ENCODE assay signal across 17 cellular contexts in genomic region chr16:51057969-51058337, GRCh38.
A peak's percentile ranks its signal among the peaks of the same experiment; 100 is the strongest.
DNase-seq lines count a peak whose midpoint lies in the region; ATAC-seq and TF ChIP-seq lines count a peak whose summit lies in the region.
"Had no signal": no experiment of that assay in that cellular context is flagged by ENCODE, and none has a peak within 500 bp of the region (broad histone marks: within the 10 kb centered on the region; RNA-seq: fewer than 3 reads in every experiment).

No MANE protein-coding gene starts in this region.

- H3K27ac ChIP-seq in cingulate gyrus (ENCODE audit: low read depth, low read length) (peak overlapping the region; percentile 90), right lobe of liver (peak overlapping the region; percentile 78 to 93 (median 87))
- H3K27ac ChIP-seq: C4-2B had no signal

- peaks cover 0 to 41% (median 10%) of the 10 kb centered on the region in 4 donors for H3K4me1 ChIP-seq in right lobe of liver
- H3K4me1 ChIP-seq: BE2C had no signal

- H3K27me3 ChIP-seq in right lobe of liver: no peaks in the 10 kb centered on the region
- H3K27me3 ChIP-seq: BE2C had no signal

- TF ChIP-seq CTCF in right lobe of liver (IDR thresholded peaks at IDR 0.05): no peak

- no peak for TF ChIP-seq POLR2A in right lobe of liver (IDR thresholded peaks at IDR 0.05)

- H3K4me3 ChIP-seq in right lobe of liver: no peak overlapping the region

- no peaks in the 10 kb centered on the region for H3K36me3 ChIP-seq in right lobe of liver
- H3K36me3 ChIP-seq: BE2C had no signal

- no peaks in the 10 kb centered on the region for H3K9me3 ChIP-seq in right lobe of liver
- H3K9me3 ChIP-seq: BE2C had no signal

- peak; percentile 35 for DNase-seq in inferior parietal cortex (ENCODE audit: extremely low spot score)
- DNase-seq in right lobe of liver: no peak
- peak; percentile 80 for DNase-seq in superior temporal gyrus (ENCODE audit: extremely low spot score)
- no peak for DNase-seq in posterior cingulate gyrus
- no peak for DNase-seq in COLO829 (ENCODE audit: low spot score)
- no peak for DNase-seq in head of caudate nucleus
- DNase-seq in NCI-H524 treated with DMSO at 0.1 percent for 48 hours (lab: John Stamatoyannopoulos, UW): no peak
- DNase-seq: BE2C; CD4-positive, alpha-beta memory T cell; COR-L47; DMS153; DMS79 treated with DMSO at 0.1 percent for 48 hours; EL; GOT3; H9 had no signal

- WGBS in right lobe of liver (ENCODE audit: insufficient coverage, low coverage, low lambda C conversion rate, missing lambda C conversion rate): 32% methylated on average over 2 of the region's 2 CpGs

- peak; percentile 46 to 76 (median 55) for ATAC-seq in right lobe of liver

- intact Hi-C loops in right lobe of liver (cut with DNase I): no loop called here
- intact Hi-C loops in posterior cingulate gyrus (cut with DNase I): loop anchor here (10.0 kb wide), 1 partner anchor 87 kb away; no protein-coding TSS in a partner anchor
- intact Hi-C loops in head of caudate nucleus (cut with DNase I): no loop called here

Comparison
In these comparisons a context has a peak if more than half of its experiments do, and no peak if none do; other contexts are left out.
1. DNase-seq: peak in inferior parietal cortex (single experiment) and superior temporal gyrus (single experiment); none in right lobe of liver (0 of 3), posterior cingulate gyrus (0 of 10), COLO829 (single experiment), head of caudate nucleus (0 of 42) and NCI-H524 treated with DMSO at 0.1 percent for 48 hours (single experiment).